Comparison of ENCODE assay signal across 11 cellular contexts in genomic region chr3:157166559-157166958, GRCh38. TPM values are rescaled to one million over a fixed set of nuclear protein-coding genes. Genes with fewer than 3 reads are reported as not detected.
A peak's percentile ranks its signal among the peaks of the same experiment; 100 is the strongest.
DNase-seq lines count a peak whose midpoint lies in the region; ATAC-seq and FAIRE-seq lines count a peak whose summit lies in the region.
"Had no signal": no experiment of that assay in that cellular context is flagged by ENCODE, and none has a peak within 500 bp of the region (broad histone marks: within the 10 kb centered on the region; RNA-seq: fewer than 3 reads in every experiment).

No MANE protein-coding gene starts in this region.

- DNase-seq in GM18507 (ENCODE audit: extremely low spot score, insufficient read length, low read depth): no peak
- DNase-seq in left colon: no peak
- DNase-seq in GM03348 (ENCODE audit: low spot score): no peak
- no peak for DNase-seq in NCI-H82 treated with DMSO at 0.1 percent for 48 hours (lab: John Stamatoyannopoulos, UW; ENCODE audit: unreplicated experiment)
- DNase-seq: activated CD4-positive, alpha-beta T cell treated with anti-CD3 and anti-CD28 coated beads, Interleukin-2, amount 50 U/mL, for 4 hours; GM23248; RPMI8226 had no signal

- intact Hi-C loops in left colon (cut with DNase I, micrococcal nuclease): no loop called here

- FAIRE-seq in GM18507 (lab: Jason Lieb, UNC): peak; percentile 18

- ATAC-seq in GM21529 (IDR thresholded peaks at IDR 0.05; ENCODE audit: unreplicated experiment): peak; percentile 58
- peak; percentile 84 for ATAC-seq in HG03354 (IDR thresholded peaks at IDR 0.05; ENCODE audit: poor library complexity, severe bottlenecking, unreplicated experiment)
- peak; percentile 94 for ATAC-seq in left colon
- no peak for ATAC-seq in GM19023 (IDR thresholded peaks at IDR 0.05; ENCODE audit: unreplicated experiment)
- no peak for ATAC-seq in GM21381 (IDR thresholded peaks at IDR 0.05; ENCODE audit: unreplicated experiment)

RNA-seq across cellular contexts. Expression of gene CCNL1, which starts 6.6 kb away (rescaled TPM):
- total RNA-seq in left colon: 100 to 1,000 TPM; 103 to 128 TPM

Comparison
In these comparisons a context has a peak if more than half of its experiments do, and no peak if none do; other contexts are left out.
1. ATAC-seq: peak in GM21529 (single experiment), HG03354 (single experiment) and left colon (single experiment); none in GM19023 (single experiment) and GM21381 (single experiment).